38 cellular contexts compared by ENCODE assay signal in the genomic region with DNA sequence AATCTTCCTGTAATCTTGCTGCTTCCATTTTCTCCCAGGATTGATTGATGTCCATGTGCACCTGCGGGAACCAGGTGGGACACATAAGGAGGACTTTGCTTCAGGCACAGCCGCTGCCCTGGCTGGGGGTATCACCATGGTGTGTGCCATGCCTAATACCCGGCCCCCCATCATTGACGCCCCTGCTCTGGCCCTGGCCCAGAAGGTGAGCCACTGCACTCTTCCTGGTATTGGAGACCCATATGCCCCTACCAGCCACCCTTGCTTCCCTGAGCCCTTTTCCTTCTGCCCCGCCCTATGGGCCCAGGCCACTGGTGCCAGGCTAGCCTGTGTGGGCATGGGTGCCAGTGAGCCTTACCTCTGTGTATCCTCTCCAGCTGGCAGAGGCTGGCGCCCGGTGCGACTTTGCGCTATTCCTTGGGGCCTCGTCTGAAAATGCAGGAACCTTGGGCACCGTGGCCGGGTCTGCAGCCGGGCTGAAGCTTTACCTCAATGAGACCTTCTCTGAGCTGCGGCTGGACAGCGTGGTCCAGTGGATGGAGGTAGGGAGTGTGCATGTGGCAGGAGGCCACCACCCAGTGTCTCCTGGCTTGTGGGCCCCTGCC. TPM values are rescaled to one million over a fixed set of nuclear protein-coding genes. Genes with fewer than 3 reads are reported as not detected.
"Had no signal": no experiment of that assay in that cellular context is flagged by ENCODE, and none has a peak within 500 bp of the region (broad histone marks: within the 10 kb centered on the region; RNA-seq: fewer than 3 reads in every experiment).

No MANE protein-coding gene starts in this region.

- H3K27me3 Mint-ChIP-seq: activated B cell treated with CpG ODN at 0.5 μM for 24 hours; activated CD4-positive, alpha-beta memory T cell treated with anti-CD3 and anti-CD28 coated beads for 36 hours; T-cell had no signal

- H3K4me1 ChIP-seq: adrenal gland, body of pancreas, breast epithelium had no signal

- H3K4me3 Mint-ChIP-seq: activated B cell treated with CpG ODN at 0.5 μM for 24 hours; activated CD4-positive, alpha-beta memory T cell treated with anti-CD3 and anti-CD28 coated beads for 36 hours; activated naive CD4-positive, alpha-beta T cell treated with anti-CD3 and anti-CD28 coated beads for 36 hours; activated T-cell treated with anti-CD3 and anti-CD28 coated beads, Interleukin-2, amount 50 U/mL, for 4 hours; activated T-helper 1 cell treated with anti-CD3 and anti-CD28 coated beads, Interleukin-12 subunit alpha, Interleukin-12 subunit beta, Interleukin-2, Interleukin-4 antibody, amounts not matched to agents 30 ng/mL and 10 ng/mL and 1 ng/mL, durations not matched to agents 14 hours and 24 hours and 36 hours; T-cell had no signal

- H3K27me3 ChIP-seq: adrenal gland, body of pancreas, breast epithelium had no signal

- H3K9me3 ChIP-seq: adrenal gland, body of pancreas, breast epithelium had no signal

- H3K4me3 ChIP-seq: adrenal gland, body of pancreas, breast epithelium, PC-9 had no signal

- H2AFZ ChIP-seq: PC-9 had no signal

- H3K27ac ChIP-seq: adrenal gland, body of pancreas, breast epithelium, KMS-11, PC-9, RWPE1, VCaP had no signal

- H3K27ac Mint-ChIP-seq: activated B cell treated with CpG ODN at 0.5 μM for 24 hours; activated CD4-positive, alpha-beta memory T cell treated with anti-CD3 and anti-CD28 coated beads for 36 hours; activated naive CD4-positive, alpha-beta T cell treated with anti-CD3 and anti-CD28 coated beads for 36 hours; activated T-helper 1 cell treated with anti-CD3 and anti-CD28 coated beads, Interleukin-12 subunit alpha, Interleukin-12 subunit beta, Interleukin-2, Interleukin-4 antibody, amounts not matched to agents 30 ng/mL and 10 ng/mL and 1 ng/mL, durations not matched to agents 14 hours and 24 hours and 36 hours; T-cell had no signal

- H3K4me2 ChIP-seq: KMS-11, PC-9 had no signal

- DNase-seq: activated B cell treated with CpG ODN at 0.5 μM for 24 hours; activated CD4-positive, alpha-beta memory T cell treated with anti-CD3 and anti-CD28 coated beads for 36 hours; activated CD4-positive, alpha-beta T cell treated with anti-CD3 and anti-CD28 coated beads for 4 hours; activated CD4-positive, alpha-beta T cell treated with anti-CD3 and anti-CD28 coated beads, Interleukin-2, amount 50 U/mL, for 1 hour; activated CD4-positive, CD25-positive, alpha-beta regulatory T cell treated with anti-CD3 and anti-CD28 coated beads, Interleukin-2, amount 50 U/mL, for 72 hours; activated CD8-positive, alpha-beta memory T cell treated with anti-CD3 and anti-CD28 coated beads, Interleukin-2, amount 50 U/mL, for 4 hours; activated gamma-delta T cell treated with Interleukin-2 at 50 U/mL for 16 hours; activated naive CD4-positive, alpha-beta T cell treated with anti-CD3 and anti-CD28 coated beads for 36 hours; activated T-cell treated with anti-CD3 and anti-CD28 coated beads for 4 hours; activated T-cell treated with anti-CD3 and anti-CD28 coated beads, Interleukin-2, amount 50 U/mL, for 4 hours; adrenal gland; body of pancreas; NCI-H1048; NCI-H1105 treated with DMSO at 0.1 percent for 48 hours; NCI-H1436; NCI-H1694; NCI-H1930; NCI-H345; NCI-H524 treated with DMSO at 0.1 percent for 48 hours; NK-92 treated with Interleukin-12 subunit alpha and Interleukin-12 subunit beta, amount 100 ng/mL, for 24 hours; PC-9; SIG-M5; T-cell; T-helper 2 cell; T-helper 9 cell had no signal

- H3K9ac ChIP-seq: KMS-11 had no signal

- ATAC-seq: activated naive CD4-positive, alpha-beta T cell treated with anti-CD3 and anti-CD28 coated beads, Interleukin-2, amount 50 U/mL, for 72 hours; activated T-cell treated with anti-CD3 and anti-CD28 coated beads, Interleukin-2, amount 50 U/mL, for 4 hours; body of pancreas; Right ventricle myocardium inferior; SK-N-SH treated with all-trans-retinoic acid at 6 μM for 48 hours; T-cell had no signal

- H3K4me1 Mint-ChIP-seq: activated B cell treated with CpG ODN at 0.5 μM for 24 hours had no signal

- FAIRE-seq: astrocyte, RCC 7860 had no signal

- H3K9me3 Mint-ChIP-seq: activated B cell treated with CpG ODN at 0.5 μM for 24 hours; activated CD4-positive, alpha-beta memory T cell treated with anti-CD3 and anti-CD28 coated beads for 36 hours; activated naive CD4-positive, alpha-beta T cell treated with anti-CD3 and anti-CD28 coated beads for 36 hours; activated naive CD4-positive, alpha-beta T cell treated with anti-CD3 and anti-CD28 coated beads, Interleukin-2, amount 50 U/mL, for 72 hours; activated T-cell treated with anti-CD3 and anti-CD28 coated beads, Interleukin-2, amount 50 U/mL, for 4 hours; activated T-helper 1 cell treated with anti-CD3 and anti-CD28 coated beads, Interleukin-12 subunit alpha, Interleukin-12 subunit beta, Interleukin-2, Interleukin-4 antibody, amounts not matched to agents 30 ng/mL and 10 ng/mL and 1 ng/mL, durations not matched to agents 14 hours and 24 hours and 36 hours; T-cell had no signal

RNA-seq across cellular contexts. Expression of a gene that starts 25.4 kb away (rescaled TPM):
- total RNA-seq: body of pancreas, M059J had no signal

RNA-seq across cellular contexts. Expression of a gene that starts 37.8 kb away (rescaled TPM):
- total RNA-seq: activated B cell treated with CpG ODN at 0.5 μM for 24 hours; activated naive CD4-positive, alpha-beta T cell treated with anti-CD3 and anti-CD28 coated beads for 36 hours; activated naive CD4-positive, alpha-beta T cell treated with anti-CD3 and anti-CD28 coated beads, Interleukin-2, amount 50 U/mL, for 72 hours; activated T-cell treated with anti-CD3 and anti-CD28 coated beads, Interleukin-2, amount 50 U/mL, for 4 hours; activated T-helper 1 cell treated with anti-CD3 and anti-CD28 coated beads, Interleukin-12 subunit alpha, Interleukin-12 subunit beta, Interleukin-2, Interleukin-4 antibody, amounts not matched to agents 30 ng/mL and 10 ng/mL and 1 ng/mL, durations not matched to agents 14 hours and 24 hours and 36 hours; astrocyte; breast epithelium; M059J; NCI-H460; PC-9; SK-MEL-5; T-cell had no signal
